1 cellular context compared by ENCODE assay signal in genomic region chr20:63101781-63102719, GRCh38.
TF ChIP-seq lines count a peak whose summit lies in the region.

No MANE protein-coding gene starts in this region.

TF ChIP-seq in HepG2, 621 proteins besides CTCF, POLR2A, EP300 and RAD21 (continued from another document and continues in another):
- TF ChIP-seq IKZF5 (CRISPR knock-in tag; IDR thresholded peaks at IDR 0.05): peak; percentile 20; the same call in 1 of the 2 replicates
- no peak for TF ChIP-seq ZNF501 (CRISPR knock-in tag; IDR thresholded peaks at IDR 0.05)
- TF ChIP-seq GABPB1 (CRISPR knock-in tag; IDR thresholded peaks at IDR 0.05): peak; percentile 57; the same call in 1 of the 2 replicates
- no peak for TF ChIP-seq ZFP82 (CRISPR knock-in tag; IDR thresholded peaks at IDR 0.05; ENCODE audit: borderline replicate concordance)
- no peak for TF ChIP-seq ZBTB3 (CRISPR knock-in tag; IDR thresholded peaks at IDR 0.05; ENCODE audit: borderline replicate concordance, low read depth)
- no peak for TF ChIP-seq ETS1 (CRISPR knock-in tag; IDR thresholded peaks at IDR 0.05)
- TF ChIP-seq ZNF484 (CRISPR knock-in tag; IDR thresholded peaks at IDR 0.05; ENCODE audit: borderline replicate concordance, low read depth): no peak
- TF ChIP-seq POLR2AphosphoS5 (IDR thresholded peaks at IDR 0.05; ENCODE audit: low read depth, low read length): no peak
- 0 out of 2 replicates have a peak, but pooled peaks have one; percentile 43 for TF ChIP-seq ZFP91 (CRISPR knock-in tag; IDR thresholded peaks at IDR 0.05; ENCODE audit: borderline replicate concordance)
- TF ChIP-seq ZMAT5 (CRISPR knock-in tag; IDR thresholded peaks at IDR 0.05; ENCODE audit: borderline replicate concordance, low read depth): no peak
- peak; percentile 95 for TF ChIP-seq HINFP (CRISPR knock-in tag; IDR thresholded peaks at IDR 0.05; ENCODE audit: low read depth)
- TF ChIP-seq ZNF256 (CRISPR knock-in tag; conservative IDR thresholded peaks at IDR 0.05): no peak
- TF ChIP-seq RCOR2 (CRISPR knock-in tag; IDR thresholded peaks at IDR 0.05): no peak
- TF ChIP-seq ZNF7 (CRISPR knock-in tag; IDR thresholded peaks at IDR 0.05): no peak
- TF ChIP-seq HNRNPK (IDR thresholded peaks at IDR 0.05; ENCODE audit: low read depth, low read length, poor library complexity, severe bottlenecking): peak; percentile 86
- no peak for TF ChIP-seq MAF1 (CRISPR knock-in tag; IDR thresholded peaks at IDR 0.05; ENCODE audit: borderline replicate concordance)
- 0 out of 2 replicates have a peak, but pooled peaks have one; percentile 12 for TF ChIP-seq PHF21A (CRISPR knock-in tag; IDR thresholded peaks at IDR 0.05)
- no peak for TF ChIP-seq HMG20A (CRISPR knock-in tag; IDR thresholded peaks at IDR 0.05; ENCODE audit: borderline replicate concordance)
- TF ChIP-seq ZZZ3 (CRISPR knock-in tag; IDR thresholded peaks at IDR 0.05; ENCODE audit: borderline replicate concordance): no peak
- no peak for TF ChIP-seq ZNF557 (CRISPR knock-in tag; IDR thresholded peaks at IDR 0.05)
- TF ChIP-seq PHF8 (CRISPR knock-in tag; IDR thresholded peaks at IDR 0.05): peak; percentile 17; the same call in 1 of the 2 replicates
- no peak for TF ChIP-seq RNF2 (conservative IDR thresholded peaks at IDR 0.05; ENCODE audit: low read depth)
- no peak for TF ChIP-seq ZNF225 (CRISPR knock-in tag; IDR thresholded peaks at IDR 0.05)
- no peak for TF ChIP-seq NR3C1 (CRISPR knock-in tag; IDR thresholded peaks at IDR 0.05)
- no peak for TF ChIP-seq ZNF576 (CRISPR knock-in tag; IDR thresholded peaks at IDR 0.05)
- TF ChIP-seq CBX5 (CRISPR knock-in tag; IDR thresholded peaks at IDR 0.05; ENCODE audit: borderline replicate concordance): no peak
- no peak for TF ChIP-seq NFRKB (IDR thresholded peaks at IDR 0.05)
- no peak for TF ChIP-seq ZBTB49 (CRISPR knock-in tag; IDR thresholded peaks at IDR 0.05; ENCODE audit: borderline replicate concordance)
- TF ChIP-seq ZNF263 (CRISPR knock-in tag; IDR thresholded peaks at IDR 0.05): no peak; the same call in 1 of the 2 replicates
- no peak for TF ChIP-seq ZNF335 (CRISPR knock-in tag; IDR thresholded peaks at IDR 0.05)
- TF ChIP-seq DR1 (CRISPR knock-in tag; IDR thresholded peaks at IDR 0.05): no peak
- no peak for TF ChIP-seq YEATS2 (CRISPR knock-in tag; IDR thresholded peaks at IDR 0.05; ENCODE audit: borderline replicate concordance)
- TF ChIP-seq ZNF710 (CRISPR knock-in tag; IDR thresholded peaks at IDR 0.05; ENCODE audit: borderline replicate concordance): no peak
- TF ChIP-seq ZNF180 (CRISPR knock-in tag; IDR thresholded peaks at IDR 0.05; ENCODE audit: borderline replicate concordance, low read depth): no peak
- TF ChIP-seq SMARCE1 (IDR thresholded peaks at IDR 0.05; ENCODE audit: borderline replicate concordance): no peak
- peak; percentile 41; the same call in 1 of the 2 replicates for TF ChIP-seq SALL1 (CRISPR knock-in tag; IDR thresholded peaks at IDR 0.05)
- no peak for TF ChIP-seq MTF2 (CRISPR knock-in tag; IDR thresholded peaks at IDR 0.05; ENCODE audit: borderline replicate concordance)
- no peak for TF ChIP-seq ZNF746 (CRISPR knock-in tag; IDR thresholded peaks at IDR 0.05)
- no peak for TF ChIP-seq ZNF589 (CRISPR knock-in tag; conservative IDR thresholded peaks at IDR 0.05)
- TF ChIP-seq NONO (IDR thresholded peaks at IDR 0.05): no peak
- TF ChIP-seq NONO (CRISPR knock-in tag; conservative IDR thresholded peaks at IDR 0.05): no peak
- TF ChIP-seq POLR2G (IDR thresholded peaks at IDR 0.05; ENCODE audit: low read depth, low read length): no peak
- TF ChIP-seq NCOA1 (CRISPR knock-in tag; IDR thresholded peaks at IDR 0.05): no peak
- no peak for TF ChIP-seq ZNF205 (CRISPR knock-in tag; IDR thresholded peaks at IDR 0.05)
- TF ChIP-seq MEIS2 (CRISPR knock-in tag; IDR thresholded peaks at IDR 0.05): no peak
- no peak for TF ChIP-seq ZBTB33 (CRISPR knock-in tag; IDR thresholded peaks at IDR 0.05)
- TF ChIP-seq MED1 (CRISPR knock-in tag; IDR thresholded peaks at IDR 0.05): no peak
- no peak for TF ChIP-seq ZNF34 (CRISPR knock-in tag; IDR thresholded peaks at IDR 0.05; ENCODE audit: borderline replicate concordance)
- TF ChIP-seq SATB2 (CRISPR knock-in tag; IDR thresholded peaks at IDR 0.05): peak; percentile 32; the same call in 1 of the 2 replicates
- no peak for TF ChIP-seq ATM (IDR thresholded peaks at IDR 0.05; ENCODE audit: borderline replicate concordance)
- TF ChIP-seq STAT6 (CRISPR knock-in tag; IDR thresholded peaks at IDR 0.05; ENCODE audit: borderline replicate concordance): no peak
- no peak for TF ChIP-seq NKX3-1 (CRISPR knock-in tag; IDR thresholded peaks at IDR 0.05)
- TF ChIP-seq CBX1 (IDR thresholded peaks at IDR 0.05; ENCODE audit: low read depth): no peak
- no peak for TF ChIP-seq KAT2B (IDR thresholded peaks at IDR 0.05; ENCODE audit: borderline replicate concordance, low read depth, low read length)
- TF ChIP-seq FOXO4 (CRISPR knock-in tag; conservative IDR thresholded peaks at IDR 0.05): no peak
